Comparison of ENCODE assay signal across 22 cellular contexts in genomic region chr2:54895735-54896134, GRCh38.
A peak's percentile ranks its signal among the peaks of the same experiment; 100 is the strongest.
DNase-seq lines count a peak whose midpoint lies in the region; ATAC-seq, FAIRE-seq and TF ChIP-seq lines count a peak whose summit lies in the region.
"Had no signal": no experiment of that assay in that cellular context is flagged by ENCODE, and none has a peak within 500 bp of the region (broad histone marks: within the 10 kb centered on the region; RNA-seq: fewer than 3 reads in every experiment).

No MANE protein-coding gene starts in this region.

- no peak overlapping the region for H3K27ac ChIP-seq in astrocyte (ENCODE audit: low read depth, low read length)
- no peak overlapping the region for H3K27ac ChIP-seq in lower lobe of right lung
- no peak overlapping the region for H3K27ac ChIP-seq in sigmoid colon
- H3K27ac ChIP-seq: skin epidermis, tibial nerve had no signal

- no peaks in the 10 kb centered on the region for H3K36me3 Mint-ChIP-seq in astrocyte (ENCODE audit: low read depth, unreplicated experiment)
- H3K36me3 Mint-ChIP-seq: CD8-positive, alpha-beta memory T cell had no signal

- WGBS in sigmoid colon, 2 donors: 82 to 91% methylated on average over 1 of the region's 1 CpG

- peaks cover 6% of the 10 kb centered on the region for H3K9me3 Mint-ChIP-seq in astrocyte (ENCODE audit: unreplicated experiment)
- H3K9me3 Mint-ChIP-seq: activated naive CD8-positive, alpha-beta T cell treated with anti-CD3 and anti-CD28 coated beads, Interleukin-2, amount 50 U/mL, for 24 hours had no signal

- H3K9me3 ChIP-seq in astrocyte (ENCODE audit: insufficient read depth, low read depth, low read length) (peaks cover 5% of the 10 kb centered on the region), lower lobe of right lung (no peaks in the 10 kb centered on the region), sigmoid colon (no peaks in the 10 kb centered on the region)

- H3K4me3 ChIP-seq in astrocyte (ENCODE audit: insufficient read depth, low read depth, low read length): no peak overlapping the region
- H3K4me3 ChIP-seq in fibroblast of villous mesenchyme (ENCODE audit: low read depth, low read length): no peak overlapping the region
- H3K4me3 ChIP-seq in lower lobe of right lung: no peak overlapping the region
- H3K4me3 ChIP-seq in sigmoid colon: no peak overlapping the region
- H3K4me3 ChIP-seq: skin epidermis, tibial nerve had no signal

- no peaks in the 10 kb centered on the region for H3K79me2 ChIP-seq in astrocyte (ENCODE audit: insufficient read depth, low read length)

- no peaks in the 10 kb centered on the region for H3K36me3 ChIP-seq in astrocyte (ENCODE audit: insufficient read depth, low read length)
- no peaks in the 10 kb centered on the region for H3K36me3 ChIP-seq in lower lobe of right lung
- no peaks in the 10 kb centered on the region for H3K36me3 ChIP-seq in sigmoid colon
- H3K36me3 ChIP-seq: tibial nerve had no signal

- intact Hi-C loops in lower lobe of right lung (cut with DNase I) (loop anchor here (10.0 kb wide), 1 partner anchor 279 kb away; no protein-coding TSS in a partner anchor), sigmoid colon (cut with DNase I) (no loop called here)

- no peaks in the 10 kb centered on the region for H3K4me1 ChIP-seq in astrocyte (ENCODE audit: insufficient read depth, low read length)
- H3K4me1 ChIP-seq in lower lobe of right lung: no peaks in the 10 kb centered on the region
- H3K4me1 ChIP-seq in sigmoid colon: no peaks in the 10 kb centered on the region

- no peak overlapping the region for H3K27ac Mint-ChIP-seq in astrocyte (ENCODE audit: unreplicated experiment)
- H3K27ac Mint-ChIP-seq: activated naive CD8-positive, alpha-beta T cell treated with anti-CD3 and anti-CD28 coated beads, Interleukin-2, amount 50 U/mL, for 24 hours; CD8-positive, alpha-beta memory T cell; T-helper 1 cell treated with Interleukin-12 subunit alpha and Interleukin-12 subunit beta and Interleukin-4 antibody, amounts not matched to agents 30 μg/mL and 1 μg/mL, for 36 hours had no signal

- no peak for TF ChIP-seq EP300 in sigmoid colon (IDR thresholded peaks at IDR 0.05)

- no peak overlapping the region for H3K4me3 Mint-ChIP-seq in astrocyte (ENCODE audit: unreplicated experiment)
- H3K4me3 Mint-ChIP-seq: activated naive CD8-positive, alpha-beta T cell treated with anti-CD3 and anti-CD28 coated beads, Interleukin-2, amount 50 U/mL, for 24 hours; CD8-positive, alpha-beta memory T cell; T-helper 1 cell treated with Interleukin-12 subunit alpha and Interleukin-12 subunit beta and Interleukin-4 antibody, amounts not matched to agents 30 μg/mL and 1 μg/mL, for 36 hours had no signal

- TF ChIP-seq POLR2A in sigmoid colon (IDR thresholded peaks at IDR 0.05): no peak

- no peak for FAIRE-seq in astrocyte (lab: Jason Lieb, UNC)
- FAIRE-seq: endothelial cell of umbilical vein had no signal

- H3K4me2 ChIP-seq in astrocyte (ENCODE audit: low read length): no peak overlapping the region

- H2AFZ ChIP-seq in astrocyte (ENCODE audit: low read depth, low read length): no peak overlapping the region

- ATAC-seq in lower lobe of right lung: no peak
- ATAC-seq: activated naive CD8-positive, alpha-beta T cell treated with anti-CD3 and anti-CD28 coated beads, Interleukin-2, amount 50 U/mL, for 24 hours had no signal

- no peaks in the 10 kb centered on the region for H4K20me1 ChIP-seq in astrocyte (ENCODE audit: insufficient read depth, low read length)

- TF ChIP-seq CTCF in astrocyte (IDR thresholded peaks at IDR 0.05; ENCODE audit: insufficient read depth, low read depth, low read length): no peak
- TF ChIP-seq CTCF in fibroblast of villous mesenchyme (IDR thresholded peaks at IDR 0.05; ENCODE audit: insufficient read depth, low read depth, low read length): no peak
- no peak for TF ChIP-seq CTCF in lower lobe of right lung (IDR thresholded peaks at IDR 0.05)
- no peak for TF ChIP-seq CTCF in sigmoid colon (IDR thresholded peaks at IDR 0.05)

- DNase-seq in GM03348 (ENCODE audit: low spot score): peak; percentile 17
- peak; percentile 23 for DNase-seq in LoVo (ENCODE audit: low spot score)
- peak; percentile 19 for DNase-seq in astrocyte (ENCODE audit: low read depth)
- DNase-seq in fibroblast of villous mesenchyme (ENCODE audit: low read depth): peak; percentile 22
- no peak for DNase-seq in lower lobe of right lung
- DNase-seq in superior temporal gyrus (ENCODE audit: extremely low spot score): no peak
- DNase-seq in sigmoid colon: no peak
- DNase-seq: activated CD4-positive, alpha-beta T cell treated with anti-CD3 and anti-CD28 coated beads, Interleukin-2, amount 50 U/mL, for 1 hour; activated naive CD8-positive, alpha-beta T cell treated with anti-CD3 and anti-CD28 coated beads, Interleukin-2, amount 50 U/mL, for 24 hours; caudate nucleus; CD8-positive, alpha-beta memory T cell; Kasumi-1; NCI-H1436 treated with DMSO at 0.1 percent for 48 hours; NCI-H524 treated with DMSO at 0.1 percent for 48 hours; posterior cingulate gyrus; SHP77; stimulated activated CD4-positive, alpha-beta T cell treated with anti-CD3 and anti-CD28 coated beads, Interleukin-2, amount 100 ng/mL, for 24 hours; stimulated activated naive CD4-positive, alpha-beta T cell treated with Interleukin-2 at 50 U/mL for 16 hours had no signal

- H3K9ac ChIP-seq in astrocyte (ENCODE audit: low read length): no peak overlapping the region

- H3K4me1 Mint-ChIP-seq in astrocyte (ENCODE audit: low read depth, unreplicated experiment): no peaks in the 10 kb centered on the region

- peaks cover 3% of the 10 kb centered on the region for H3K27me3 Mint-ChIP-seq in astrocyte (ENCODE audit: low read depth, unreplicated experiment)
- H3K27me3 Mint-ChIP-seq: activated naive CD8-positive, alpha-beta T cell treated with anti-CD3 and anti-CD28 coated beads, Interleukin-2, amount 50 U/mL, for 24 hours; CD8-positive, alpha-beta memory T cell had no signal

- H3K27me3 ChIP-seq in astrocyte (ENCODE audit: insufficient read depth, low read length): no peaks in the 10 kb centered on the region
- H3K27me3 ChIP-seq in lower lobe of right lung (ENCODE audit: low read depth): no peaks in the 10 kb centered on the region
- H3K27me3 ChIP-seq in sigmoid colon: no peaks in the 10 kb centered on the region
- H3K27me3 ChIP-seq: tibial nerve had no signal

Comparison
In these comparisons a context has a peak if more than half of its experiments do, and no peak if none do; other contexts are left out.
1. DNase-seq: peak in GM03348 (single experiment), LoVo (single experiment), astrocyte (single experiment) and fibroblast of villous mesenchyme (single experiment); none in lower lobe of right lung (single experiment), superior temporal gyrus (single experiment) and sigmoid colon (single experiment).